In the genomic region with DNA sequence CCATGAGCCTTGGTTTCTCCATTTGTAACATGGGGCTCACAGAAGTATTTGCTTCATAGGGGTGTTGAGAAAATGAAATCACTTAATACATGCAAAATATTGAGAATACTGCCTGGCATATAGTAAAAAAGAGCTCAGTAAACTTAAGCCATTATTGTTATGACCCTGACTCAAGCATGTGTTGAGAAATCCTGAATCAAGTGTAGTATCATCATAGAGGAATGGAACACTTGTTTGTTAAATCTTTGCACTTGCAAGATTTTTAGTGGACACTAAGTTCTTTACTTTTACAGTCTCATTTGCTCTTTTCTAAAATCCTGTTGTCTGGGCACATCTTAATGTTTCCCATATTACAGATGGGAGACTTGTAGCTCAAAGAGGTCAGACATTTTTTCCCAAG, we compare ENCODE assay signal across 23 cellular contexts.
DNase-seq lines count a peak whose midpoint lies in the region; ATAC-seq and TF ChIP-seq lines count a peak whose summit lies in the region.
"Had no signal": no experiment of that assay in that cellular context is flagged by ENCODE, and none has a peak within 500 bp of the region (broad histone marks: within the 10 kb centered on the region; RNA-seq: fewer than 3 reads in every experiment).

No MANE protein-coding gene starts in this region.

- peaks cover 6% of the 10 kb centered on the region for H3K27me3 Mint-ChIP-seq in type B pancreatic cell
- H3K27me3 Mint-ChIP-seq: activated CD4-positive, alpha-beta T cell treated with anti-CD3 and anti-CD28 coated beads, Interleukin-2, amount 10 ng/mL, durations not matched to agents 7 days and 5 days had no signal

- H3F3A ChIP-seq in GM23248 (ENCODE audit: insufficient read depth), result peaks cover 37% of the 10 kb centered on the region

- no peak overlapping the region for H3K4me3 Mint-ChIP-seq in type B pancreatic cell
- H3K4me3 Mint-ChIP-seq: activated CD4-positive, alpha-beta T cell treated with anti-CD3 and anti-CD28 coated beads, Interleukin-2, amount 10 ng/mL, durations not matched to agents 7 days and 5 days; mesothelial cell of epicardium; natural killer cell; stimulated activated effector memory CD8-positive, alpha-beta T cell treated with anti-CD3 and anti-CD28 coated beads, Interleukin-12 subunit alpha, Interleukin-12 subunit beta, amount 100 ng/mL, for 72 hours had no signal

- no peak for TF ChIP-seq CTCF in fibroblast of the aortic adventitia (IDR thresholded peaks at IDR 0.05; ENCODE audit: insufficient read depth, low read length)
- TF ChIP-seq CTCF in type B pancreatic cell (conservative IDR thresholded peaks at IDR 0.05), result no peak
- no peak for TF ChIP-seq CTCF in prostate gland (IDR thresholded peaks at IDR 0.05)

- H3K27me3 ChIP-seq in GM23248 (replicated peaks; ENCODE audit: insufficient read depth) (no peaks in the 10 kb centered on the region), prostate gland (replicated peaks; ENCODE audit: insufficient read depth) (no peaks in the 10 kb centered on the region)

- no peaks in the 10 kb centered on the region for H3K9me2 ChIP-seq in GM23248 (ENCODE audit: insufficient read depth)

- H3K27ac ChIP-seq in GM23248, result peak overlapping the region; percentile 9
- H3K27ac ChIP-seq in prostate gland, result no peak overlapping the region
- H3K27ac ChIP-seq: dorsolateral prefrontal cortex, parathyroid adenoma had no signal

- in situ Hi-C loops in GM23248 (cut with MboI), result no loop called here

- no peaks in the 10 kb centered on the region for H3K36me3 ChIP-seq in GM23248 (ENCODE audit: low read depth)
- H3K36me3 ChIP-seq in prostate gland, result no peaks in the 10 kb centered on the region

- H3K4me1 Mint-ChIP-seq in type B pancreatic cell (ENCODE audit: unreplicated experiment), result peaks cover 19% of the 10 kb centered on the region
- H3K4me1 Mint-ChIP-seq: activated CD4-positive, alpha-beta T cell treated with anti-CD3 and anti-CD28 coated beads, Interleukin-2, amount 10 ng/mL, durations not matched to agents 7 days and 5 days; natural killer cell; stimulated activated effector memory CD8-positive, alpha-beta T cell treated with anti-CD3 and anti-CD28 coated beads, Interleukin-12 subunit alpha, Interleukin-12 subunit beta, amount 100 ng/mL, for 72 hours had no signal

- TF ChIP-seq POLR2A in prostate gland (IDR thresholded peaks at IDR 0.05), result no peak

- no peaks in the 10 kb centered on the region for H3K9me3 ChIP-seq in GM23248 (ENCODE audit: low read depth)
- H3K9me3 ChIP-seq in prostate gland, result no peaks in the 10 kb centered on the region

- H3K4me2 ChIP-seq in GM23248 (ENCODE audit: unreplicated experiment), result peak overlapping the region; percentile 30

- H3K36me3 Mint-ChIP-seq in type B pancreatic cell, result peaks cover 5% of the 10 kb centered on the region
- H3K36me3 Mint-ChIP-seq: mesothelial cell of epicardium; natural killer cell; stimulated activated effector memory CD8-positive, alpha-beta T cell treated with anti-CD3 and anti-CD28 coated beads, Interleukin-12 subunit alpha, Interleukin-12 subunit beta, amount 100 ng/mL, for 72 hours had no signal

- no peak overlapping the region for H2AFZ ChIP-seq in GM23248
- H2AFZ ChIP-seq: parathyroid adenoma had no signal

- ATAC-seq in activated CD4-positive, CD25-positive, alpha-beta regulatory T cell treated with anti-CD3 and anti-CD28 coated beads, Interleukin-2, amount 50 U/mL, for 24 hours, result no peak
- ATAC-seq: HepG2; left lobe of liver; natural killer cell; Right ventricle myocardium inferior; stimulated activated effector memory CD8-positive, alpha-beta T cell treated with anti-CD3 and anti-CD28 coated beads, Interleukin-12 subunit alpha, Interleukin-12 subunit beta, amount 100 ng/mL, for 72 hours had no signal

- peaks cover 5% of the 10 kb centered on the region for H3K9me3 Mint-ChIP-seq in type B pancreatic cell
- H3K9me3 Mint-ChIP-seq: activated CD4-positive, alpha-beta T cell treated with anti-CD3 and anti-CD28 coated beads, Interleukin-2, amount 10 ng/mL, durations not matched to agents 7 days and 5 days had no signal

- intact Hi-C loops in prostate gland (cut with DNase I), result no loop called here

- H3K79me2 ChIP-seq in GM23248 (ENCODE audit: insufficient read depth), result no peaks in the 10 kb centered on the region
- H3K79me2 ChIP-seq: parathyroid adenoma had no signal

- no peak overlapping the region for H3K4me3 ChIP-seq in GM23248
- H3K4me3 ChIP-seq in fibroblast of the aortic adventitia (ENCODE audit: low read depth, low read length), result no peak overlapping the region
- no peak overlapping the region for H3K4me3 ChIP-seq in prostate gland
- H3K4me3 ChIP-seq: dorsolateral prefrontal cortex had no signal

- DNase-seq in GM23248 (peak; percentile 79), amniotic epithelial cell (ENCODE audit: low read depth) (peak; percentile 81), fibroblast of the aortic adventitia (ENCODE audit: low read depth) (peak; percentile 30), type B pancreatic cell (ENCODE audit: extremely low spot score, unreplicated experiment) (no peak), prostate gland (ENCODE audit: low spot score) (no peak)
- DNase-seq in activated CD4-positive, alpha-beta T cell treated with anti-CD3 and anti-CD28 coated beads for 48 hours, result no peak
- DNase-seq: activated CD4-positive, alpha-beta T cell treated with anti-CD3 and anti-CD28 coated beads, Interleukin-2, amount 10 ng/mL, durations not matched to agents 7 days and 5 days; activated gamma-delta T cell; C1 segment of cervical spinal cord; caudate nucleus; dorsolateral prefrontal cortex; erythroblast; head of caudate nucleus; natural killer cell; NCI-H1417; NCI-H2171 treated with DMSO at 0.1 percent for 48 hours had no signal

- H3K4me1 ChIP-seq in GM23248 (ENCODE audit: insufficient read depth) (peaks cover 31% of the 10 kb centered on the region), prostate gland (replicated peaks) (no peaks in the 10 kb centered on the region)
- H3K4me1 ChIP-seq: parathyroid adenoma had no signal

- H3K27ac Mint-ChIP-seq in type B pancreatic cell, result no peak overlapping the region
- H3K27ac Mint-ChIP-seq: activated CD4-positive, alpha-beta T cell treated with anti-CD3 and anti-CD28 coated beads, Interleukin-2, amount 10 ng/mL, durations not matched to agents 7 days and 5 days; mesothelial cell of epicardium; natural killer cell; stimulated activated effector memory CD8-positive, alpha-beta T cell treated with anti-CD3 and anti-CD28 coated beads, Interleukin-12 subunit alpha, Interleukin-12 subunit beta, amount 100 ng/mL, for 72 hours had no signal

- H3K9ac ChIP-seq in GM23248, result no peak overlapping the region
- H3K9ac ChIP-seq: parathyroid adenoma had no signal

- no peaks in the 10 kb centered on the region for H4K20me1 ChIP-seq in GM23248 (ENCODE audit: insufficient read depth)

Comparison
In these comparisons a context has a peak if more than half of its experiments do, and no peak if none do; other contexts are left out.
1. DNase-seq: peak in GM23248 (single experiment), amniotic epithelial cell (single experiment) and fibroblast of the aortic adventitia (single experiment); none in type B pancreatic cell (single experiment), activated CD4-positive, alpha-beta T cell treated with anti-CD3 and anti-CD28 coated beads for 48 hours (single experiment) and prostate gland (single experiment).